1 cellular context compared by ENCODE assay signal in the genomic region with DNA sequence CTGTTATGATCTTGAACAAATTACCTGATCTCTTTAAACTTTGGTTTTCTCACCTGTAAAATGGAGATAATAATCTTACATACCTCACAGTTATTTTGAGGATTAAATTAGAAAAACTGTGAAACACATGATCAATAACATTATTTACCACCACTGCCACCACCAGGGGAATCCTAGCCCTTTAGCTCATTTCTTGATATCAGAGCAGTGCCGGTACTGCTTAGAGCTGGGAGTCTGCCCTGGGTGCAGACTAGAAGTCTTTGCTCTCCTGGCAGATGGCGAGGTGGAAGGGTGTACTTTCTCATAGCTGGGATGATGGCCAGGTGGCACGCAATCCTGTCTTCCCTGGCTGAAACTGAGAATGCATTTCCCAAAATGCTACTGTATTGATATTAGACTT.
TF ChIP-seq lines count a peak whose summit lies in the region.

No MANE protein-coding gene starts in this region.

TF ChIP-seq in HepG2, 621 proteins besides CTCF, POLR2A, EP300 and RAD21 (continued from another document):
- TF ChIP-seq, protein P1, sequence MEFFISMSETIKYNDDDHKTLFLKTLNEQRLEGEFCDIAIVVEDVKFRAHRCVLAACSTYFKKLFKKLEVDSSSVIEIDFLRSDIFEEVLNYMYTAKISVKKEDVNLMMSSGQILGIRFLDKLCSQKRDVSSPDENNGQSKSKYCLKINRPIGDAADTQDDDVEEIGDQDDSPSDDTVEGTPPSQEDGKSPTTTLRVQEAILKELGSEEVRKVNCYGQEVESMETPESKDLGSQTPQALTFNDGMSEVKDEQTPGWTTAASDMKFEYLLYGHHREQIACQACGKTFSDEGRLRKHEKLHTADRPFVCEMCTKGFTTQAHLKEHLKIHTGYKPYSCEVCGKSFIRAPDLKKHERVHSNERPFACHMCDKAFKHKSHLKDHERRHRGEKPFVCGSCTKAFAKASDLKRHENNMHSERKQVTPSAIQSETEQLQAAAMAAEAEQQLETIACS (CRISPR knock-in tag; IDR thresholded peaks at IDR 0.05): no peak
- no peak for TF ChIP-seq NR3C1 (CRISPR knock-in tag; IDR thresholded peaks at IDR 0.05)
- no peak for TF ChIP-seq SKI (IDR thresholded peaks at IDR 0.05; ENCODE audit: partially characterized antibody)
- no peak for TF ChIP-seq ZNF567 (CRISPR knock-in tag; IDR thresholded peaks at IDR 0.05; ENCODE audit: borderline replicate concordance)
- TF ChIP-seq, protein P2, sequence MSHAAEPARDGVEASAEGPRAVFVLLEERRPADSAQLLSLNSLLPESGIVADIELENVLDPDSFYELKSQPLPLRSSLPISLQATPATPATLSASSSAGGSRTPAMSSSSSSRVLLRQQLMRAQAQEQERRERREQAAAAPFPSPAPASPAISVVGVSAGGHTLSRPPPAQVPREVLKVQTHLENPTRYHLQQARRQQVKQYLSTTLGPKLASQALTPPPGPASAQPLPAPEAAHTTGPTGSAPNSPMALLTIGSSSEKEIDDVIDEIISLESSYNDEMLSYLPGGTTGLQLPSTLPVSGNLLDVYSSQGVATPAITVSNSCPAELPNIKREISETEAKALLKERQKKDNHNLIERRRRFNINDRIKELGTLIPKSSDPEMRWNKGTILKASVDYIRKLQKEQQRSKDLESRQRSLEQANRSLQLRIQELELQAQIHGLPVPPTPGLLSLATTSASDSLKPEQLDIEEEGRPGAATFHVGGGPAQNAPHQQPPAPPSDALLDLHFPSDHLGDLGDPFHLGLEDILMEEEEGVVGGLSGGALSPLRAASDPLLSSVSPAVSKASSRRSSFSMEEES (CRISPR knock-in tag; IDR thresholded peaks at IDR 0.05): no peak
- TF ChIP-seq, protein P3, sequence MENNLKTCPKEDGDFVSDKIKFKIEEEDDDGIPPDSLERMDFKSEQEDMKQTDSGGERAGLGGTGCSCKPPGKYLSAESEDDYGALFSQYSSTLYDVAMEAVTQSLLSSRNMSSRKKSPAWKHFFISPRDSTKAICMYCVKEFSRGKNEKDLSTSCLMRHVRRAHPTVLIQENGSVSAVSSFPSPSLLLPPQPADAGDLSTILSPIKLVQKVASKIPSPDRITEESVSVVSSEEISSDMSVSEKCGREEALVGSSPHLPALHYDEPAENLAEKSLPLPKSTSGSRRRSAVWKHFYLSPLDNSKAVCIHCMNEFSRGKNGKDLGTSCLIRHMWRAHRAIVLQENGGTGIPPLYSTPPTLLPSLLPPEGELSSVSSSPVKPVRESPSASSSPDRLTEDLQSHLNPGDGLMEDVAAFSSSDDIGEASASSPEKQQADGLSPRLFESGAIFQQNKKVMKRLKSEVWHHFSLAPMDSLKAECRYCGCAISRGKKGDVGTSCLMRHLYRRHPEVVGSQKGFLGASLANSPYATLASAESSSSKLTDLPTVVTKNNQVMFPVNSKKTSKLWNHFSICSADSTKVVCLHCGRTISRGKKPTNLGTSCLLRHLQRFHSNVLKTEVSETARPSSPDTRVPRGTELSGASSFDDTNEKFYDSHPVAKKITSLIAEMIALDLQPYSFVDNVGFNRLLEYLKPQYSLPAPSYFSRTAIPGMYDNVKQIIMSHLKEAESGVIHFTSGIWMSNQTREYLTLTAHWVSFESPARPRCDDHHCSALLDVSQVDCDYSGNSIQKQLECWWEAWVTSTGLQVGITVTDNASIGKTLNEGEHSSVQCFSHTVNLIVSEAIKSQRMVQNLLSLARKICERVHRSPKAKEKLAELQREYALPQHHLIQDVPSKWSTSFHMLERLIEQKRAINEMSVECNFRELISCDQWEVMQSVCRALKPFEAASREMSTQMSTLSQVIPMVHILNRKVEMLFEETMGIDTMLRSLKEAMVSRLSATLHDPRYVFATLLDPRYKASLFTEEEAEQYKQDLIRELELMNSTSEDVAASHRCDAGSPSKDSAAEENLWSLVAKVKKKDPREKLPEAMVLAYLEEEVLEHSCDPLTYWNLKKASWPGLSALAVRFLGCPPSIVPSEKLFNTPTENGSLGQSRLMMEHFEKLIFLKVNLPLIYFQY (CRISPR knock-in tag; IDR thresholded peaks at IDR 0.05; ENCODE audit: borderline replicate concordance): no peak
- TF ChIP-seq HMG20B (CRISPR knock-in tag; conservative IDR thresholded peaks at IDR 0.05): no peak
- TF ChIP-seq POGK (CRISPR knock-in tag; conservative IDR thresholded peaks at IDR 0.05): no peak
- no peak for TF ChIP-seq ZSCAN29 (CRISPR knock-in tag; conservative IDR thresholded peaks at IDR 0.05)
- TF ChIP-seq, protein P4, sequence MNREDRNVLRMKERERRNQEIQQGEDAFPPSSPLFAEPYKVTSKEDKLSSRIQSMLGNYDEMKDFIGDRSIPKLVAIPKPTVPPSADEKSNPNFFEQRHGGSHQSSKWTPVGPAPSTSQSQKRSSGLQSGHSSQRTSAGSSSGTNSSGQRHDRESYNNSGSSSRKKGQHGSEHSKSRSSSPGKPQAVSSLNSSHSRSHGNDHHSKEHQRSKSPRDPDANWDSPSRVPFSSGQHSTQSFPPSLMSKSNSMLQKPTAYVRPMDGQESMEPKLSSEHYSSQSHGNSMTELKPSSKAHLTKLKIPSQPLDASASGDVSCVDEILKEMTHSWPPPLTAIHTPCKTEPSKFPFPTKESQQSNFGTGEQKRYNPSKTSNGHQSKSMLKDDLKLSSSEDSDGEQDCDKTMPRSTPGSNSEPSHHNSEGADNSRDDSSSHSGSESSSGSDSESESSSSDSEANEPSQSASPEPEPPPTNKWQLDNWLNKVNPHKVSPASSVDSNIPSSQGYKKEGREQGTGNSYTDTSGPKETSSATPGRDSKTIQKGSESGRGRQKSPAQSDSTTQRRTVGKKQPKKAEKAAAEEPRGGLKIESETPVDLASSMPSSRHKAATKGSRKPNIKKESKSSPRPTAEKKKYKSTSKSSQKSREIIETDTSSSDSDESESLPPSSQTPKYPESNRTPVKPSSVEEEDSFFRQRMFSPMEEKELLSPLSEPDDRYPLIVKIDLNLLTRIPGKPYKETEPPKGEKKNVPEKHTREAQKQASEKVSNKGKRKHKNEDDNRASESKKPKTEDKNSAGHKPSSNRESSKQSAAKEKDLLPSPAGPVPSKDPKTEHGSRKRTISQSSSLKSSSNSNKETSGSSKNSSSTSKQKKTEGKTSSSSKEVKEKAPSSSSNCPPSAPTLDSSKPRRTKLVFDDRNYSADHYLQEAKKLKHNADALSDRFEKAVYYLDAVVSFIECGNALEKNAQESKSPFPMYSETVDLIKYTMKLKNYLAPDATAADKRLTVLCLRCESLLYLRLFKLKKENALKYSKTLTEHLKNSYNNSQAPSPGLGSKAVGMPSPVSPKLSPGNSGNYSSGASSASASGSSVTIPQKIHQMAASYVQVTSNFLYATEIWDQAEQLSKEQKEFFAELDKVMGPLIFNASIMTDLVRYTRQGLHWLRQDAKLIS (CRISPR knock-in tag; IDR thresholded peaks at IDR 0.05): no peak
